13 cellular contexts compared by ENCODE assay signal in genomic region chr2:128638311-128638710, GRCh38.
DNase-seq lines count a peak whose midpoint lies in the region; ATAC-seq and TF ChIP-seq lines count a peak whose summit lies in the region.
"Had no signal": no experiment of that assay in that cellular context is flagged by ENCODE, and none has a peak within 500 bp of the region (broad histone marks: within the 10 kb centered on the region; RNA-seq: fewer than 3 reads in every experiment).

No MANE protein-coding gene starts in this region.

- CTCF ChIA-PET in activated CD4-positive, alpha-beta memory T cell treated with anti-CD3 and anti-CD28 coated beads, Interleukin-2, amount 10 ng/mL, durations not matched to agents 7 days and 5 days (lab: Charles Lee): no interaction called here
- CTCF ChIA-PET in activated CD4-positive, alpha-beta memory T cell treated with anti-CD3 and anti-CD28 coated beads for 36 hours (lab: Charles Lee): no interaction called here
- CTCF ChIA-PET in WTC11 (lab: Charles Lee): interaction anchor here (0.9 to 2.5 kb wide), 8 partner anchors 8 to 151 kb away, joined by 4 to 11 read pairs (median 4); no protein-coding TSS in a partner anchor

- no peaks in the 10 kb centered on the region for H3K36me3 Mint-ChIP-seq in activated CD4-positive, alpha-beta memory T cell treated with anti-CD3 and anti-CD28 coated beads, Interleukin-2, amount 10 ng/mL, durations not matched to agents 7 days and 5 days (ENCODE audit: low read depth)
- H3K36me3 Mint-ChIP-seq in activated CD4-positive, alpha-beta memory T cell treated with anti-CD3 and anti-CD28 coated beads for 36 hours: no peaks in the 10 kb centered on the region
- no peaks in the 10 kb centered on the region for H3K36me3 Mint-ChIP-seq in WTC11
- H3K36me3 Mint-ChIP-seq: stimulated activated memory B cell treated with anti-CD40 and anti-IgM and Interleukin-4, amounts not matched to agents 10 μg/mL and 1 μg/mL and 100 μg/mL, for 72 hours had no signal

- peaks cover 6% of the 10 kb centered on the region for H3K27me3 Mint-ChIP-seq in activated CD4-positive, alpha-beta memory T cell treated with anti-CD3 and anti-CD28 coated beads, Interleukin-2, amount 10 ng/mL, durations not matched to agents 7 days and 5 days
- peaks cover 1% of the 10 kb centered on the region for H3K27me3 Mint-ChIP-seq in activated CD4-positive, alpha-beta memory T cell treated with anti-CD3 and anti-CD28 coated beads for 36 hours
- peaks cover 27% of the 10 kb centered on the region for H3K27me3 Mint-ChIP-seq in WTC11 (ENCODE audit: low read depth)

- H3K27ac ChIP-seq in temporal lobe (ENCODE audit: low read depth, low read length): peak overlapping the region; percentile 67
- H3K27ac ChIP-seq: A549, body of pancreas had no signal

- no peak overlapping the region for H3K27ac Mint-ChIP-seq in activated CD4-positive, alpha-beta memory T cell treated with anti-CD3 and anti-CD28 coated beads, Interleukin-2, amount 10 ng/mL, durations not matched to agents 7 days and 5 days
- H3K27ac Mint-ChIP-seq in activated CD4-positive, alpha-beta memory T cell treated with anti-CD3 and anti-CD28 coated beads for 36 hours: no peak overlapping the region
- peak overlapping the region; percentile 99 for H3K27ac Mint-ChIP-seq in WTC11
- H3K27ac Mint-ChIP-seq: stimulated activated memory B cell treated with anti-CD40 and anti-IgM and Interleukin-4, amounts not matched to agents 10 μg/mL and 1 μg/mL and 100 μg/mL, for 72 hours had no signal

- POLR2A ChIA-PET in activated CD4-positive, alpha-beta memory T cell treated with anti-CD3 and anti-CD28 coated beads, Interleukin-2, amount 10 ng/mL, durations not matched to agents 7 days and 5 days (lab: Charles Lee): no interaction called here
- POLR2A ChIA-PET in activated CD4-positive, alpha-beta memory T cell treated with anti-CD3 and anti-CD28 coated beads for 36 hours (lab: Charles Lee): no interaction called here
- POLR2A ChIA-PET in WTC11 (lab: Charles Lee): interaction anchor here (0.8 kb wide), 1 partner anchor 192 kb away, joined by 6 read pairs; no protein-coding TSS in a partner anchor

- H3K4me1 Mint-ChIP-seq in activated CD4-positive, alpha-beta memory T cell treated with anti-CD3 and anti-CD28 coated beads, Interleukin-2, amount 10 ng/mL, durations not matched to agents 7 days and 5 days: no peaks in the 10 kb centered on the region
- no peaks in the 10 kb centered on the region for H3K4me1 Mint-ChIP-seq in activated CD4-positive, alpha-beta memory T cell treated with anti-CD3 and anti-CD28 coated beads for 36 hours (ENCODE audit: low read depth)
- peaks cover 76% of the 10 kb centered on the region for H3K4me1 Mint-ChIP-seq in WTC11
- H3K4me1 Mint-ChIP-seq: stimulated activated memory B cell treated with anti-CD40 and anti-IgM and Interleukin-4, amounts not matched to agents 10 μg/mL and 1 μg/mL and 100 μg/mL, for 72 hours had no signal

- no peak overlapping the region for H3K4me3 Mint-ChIP-seq in activated CD4-positive, alpha-beta memory T cell treated with anti-CD3 and anti-CD28 coated beads, Interleukin-2, amount 10 ng/mL, durations not matched to agents 7 days and 5 days
- no peak overlapping the region for H3K4me3 Mint-ChIP-seq in activated CD4-positive, alpha-beta memory T cell treated with anti-CD3 and anti-CD28 coated beads for 36 hours
- H3K4me3 Mint-ChIP-seq in WTC11: no peak overlapping the region; the same call in 1 of the 2 replicates
- H3K4me3 Mint-ChIP-seq: stimulated activated memory B cell treated with anti-CD40 and anti-IgM and Interleukin-4, amounts not matched to agents 10 μg/mL and 1 μg/mL and 100 μg/mL, for 72 hours had no signal

- peak; percentile 7 for ATAC-seq in WTC11
- ATAC-seq in GM18498 (IDR thresholded peaks at IDR 0.05; ENCODE audit: unreplicated experiment): no peak
- no peak for ATAC-seq in GM21447 (IDR thresholded peaks at IDR 0.05; ENCODE audit: unreplicated experiment)
- ATAC-seq: A549; body of pancreas; stimulated activated memory B cell treated with anti-CD40 and anti-IgM and Interleukin-4, amounts not matched to agents 10 μg/mL and 1 μg/mL and 100 μg/mL, for 72 hours had no signal

- peak; percentile 1 for DNase-seq in activated CD4-positive, alpha-beta memory T cell treated with anti-CD3 and anti-CD28 coated beads, Interleukin-2, amount 10 ng/mL, durations not matched to agents 7 days and 5 days
- DNase-seq in activated CD4-positive, alpha-beta memory T cell treated with anti-CD3 and anti-CD28 coated beads for 36 hours: no peak
- DNase-seq in WTC11 (ENCODE audit: low spot score) (no peak), iPS-NIHi7 (ENCODE audit: extremely low spot score) (peak; percentile 36)
- DNase-seq in stimulated activated CD4-positive, alpha-beta T cell treated with anti-CD3 and anti-CD28 coated beads, Interleukin-15, amount 100 ng/mL, for 24 hours: no peak
- DNase-seq: DMS79 treated with DMSO at 0.1 percent for 48 hours, NCI-H1436 treated with DMSO at 0.1 percent for 48 hours had no signal

- TF ChIP-seq CTCF in WTC11 (IDR thresholded peaks at IDR 0.05): no peak

- H3K9me3 Mint-ChIP-seq in activated CD4-positive, alpha-beta memory T cell treated with anti-CD3 and anti-CD28 coated beads, Interleukin-2, amount 10 ng/mL, durations not matched to agents 7 days and 5 days: no peaks in the 10 kb centered on the region
- H3K9me3 Mint-ChIP-seq in activated CD4-positive, alpha-beta memory T cell treated with anti-CD3 and anti-CD28 coated beads for 36 hours: no peaks in the 10 kb centered on the region
- H3K9me3 Mint-ChIP-seq in WTC11: no peaks in the 10 kb centered on the region
- H3K9me3 Mint-ChIP-seq: stimulated activated memory B cell treated with anti-CD40 and anti-IgM and Interleukin-4, amounts not matched to agents 10 μg/mL and 1 μg/mL and 100 μg/mL, for 72 hours had no signal

- intact Hi-C loops in activated CD4-positive, alpha-beta memory T cell treated with anti-CD3 and anti-CD28 coated beads for 36 hours (cut with micrococcal nuclease): no loop called here

TF ChIP-seq in WTC11, 78 proteins besides CTCF, POLR2A, EP300 and RAD21:
- TF ChIP-seq USF2 (CRISPR knock-in tag; IDR thresholded peaks at IDR 0.05) (no peak), GRHL2 (CRISPR knock-in tag; IDR thresholded peaks at IDR 0.05; ENCODE audit: insufficient replicate concordance, severe bottlenecking) (no peak), MLX (CRISPR knock-in tag; IDR thresholded peaks at IDR 0.05) (no peak), ETV6 (CRISPR knock-in tag; IDR thresholded peaks at IDR 0.05) (no peak), NR1H2 (CRISPR knock-in tag; IDR thresholded peaks at IDR 0.05) (no peak), OVOL2 (CRISPR knock-in tag; IDR thresholded peaks at IDR 0.05; ENCODE audit: borderline replicate concordance) (no peak), SOX15 (CRISPR knock-in tag; IDR thresholded peaks at IDR 0.05) (no peak), ZNF671 (CRISPR knock-in tag; IDR thresholded peaks at IDR 0.05) (no peak), CREM (CRISPR knock-in tag; IDR thresholded peaks at IDR 0.05) (no peak), STAT6 (CRISPR knock-in tag; conservative IDR thresholded peaks at IDR 0.05; ENCODE audit: low read depth) (no peak), ZBTB43 (CRISPR knock-in tag; IDR thresholded peaks at IDR 0.05) (no peak), NFE2L1 (CRISPR knock-in tag; IDR thresholded peaks at IDR 0.05) (no peak), RELA (CRISPR knock-in tag; IDR thresholded peaks at IDR 0.05; ENCODE audit: borderline replicate concordance) (no peak), EMX1 (CRISPR knock-in tag; IDR thresholded peaks at IDR 0.05) (no peak)

Comparison
In these comparisons a context has a peak if more than half of its experiments do, and no peak if none do; other contexts are left out.
1. DNase-seq: peak in activated CD4-positive, alpha-beta memory T cell treated with anti-CD3 and anti-CD28 coated beads, Interleukin-2, amount 10 ng/mL, durations not matched to agents 7 days and 5 days (single experiment) and iPS-NIHi7 (single experiment); none in activated CD4-positive, alpha-beta memory T cell treated with anti-CD3 and anti-CD28 coated beads for 36 hours (single experiment), WTC11 (single experiment) and stimulated activated CD4-positive, alpha-beta T cell treated with anti-CD3 and anti-CD28 coated beads, Interleukin-15, amount 100 ng/mL, for 24 hours (single experiment).